ENCODE assay signal across 3 cellular contexts in genomic region chr15:58920447-58920846, GRCh38. TPM values are rescaled to one million over a fixed set of nuclear protein-coding genes. Genes with fewer than 3 reads are reported as not detected.
A peak's percentile ranks its signal among the peaks of the same experiment; 100 is the strongest.
DNase-seq lines count a peak whose midpoint lies in the region; ATAC-seq, FAIRE-seq and TF ChIP-seq lines count a peak whose summit lies in the region.
"Not testable (repeated sequence)": the region's sequence is repeated elsewhere in the genome, so short reads cannot be mapped to it uniquely, and the experiment has no call there.

No MANE protein-coding gene starts in this region.

- not testable (repeated sequence) for FAIRE-seq in A549 (lab: Jason Lieb, UNC)

- CTCF ChIA-PET in A549 (lab: Yijun Ruan, JAX): interaction anchor here (1.0 kb wide), 1 partner anchor 81 kb away, joined by 3 read pairs; no protein-coding TSS in a partner anchor
- CTCF ChIA-PET in HEK293 (lab: Yijun Ruan, JAX): not testable (repeated sequence)

- TF ChIP-seq POLR2A in A549 (IDR thresholded peaks at IDR 0.05; ENCODE audit: low read length): not testable (repeated sequence)

- H3K4me1 ChIP-seq in A549: peaks cover 13% of the 10 kb centered on the region; the same call in 2 of the 3 replicates
- not testable (repeated sequence) for H3K4me1 ChIP-seq in HEK293 (ENCODE audit: control insufficient read depth, insufficient read depth, low read length)
- H3K4me1 ChIP-seq in subcutaneous abdominal adipose tissue (ENCODE audit: control insufficient read depth in 5 of 5, insufficient read depth in 5 of 5, low read length in 5 of 5): peaks cover 0 to 50% (median 21%) of the 10 kb centered on the region in 5 donors

- POLR2A ChIA-PET in A549 (lab: Yijun Ruan, JAX); HEK293 (lab: Yijun Ruan, JAX): not testable (repeated sequence)

- H3K27ac ChIP-seq in A549; HEK293 (ENCODE audit: extremely low read depth, low read depth, low read length): not testable (repeated sequence)
- peak overlapping the region; percentile 79 for H3K27ac ChIP-seq in subcutaneous abdominal adipose tissue (ENCODE audit: low read depth, low read length)

- not testable (repeated sequence) for ATAC-seq in A549

- not testable (repeated sequence) for TF ChIP-seq CTCF in A549 (IDR thresholded peaks at IDR 0.05); HEK293 (tag by site-specific recombination; IDR thresholded peaks at IDR 0.05)

- H3K9ac ChIP-seq in subcutaneous abdominal adipose tissue (ENCODE audit: low read length in 5 of 5): not testable (repeated sequence)

- not testable (repeated sequence) for H3K36me3 ChIP-seq in HEK293 (ENCODE audit: control insufficient read depth in 2 of 2, insufficient read depth in 1 of 2, low read length in 2 of 2); subcutaneous abdominal adipose tissue (ENCODE audit: control insufficient read depth in 5 of 5, insufficient read depth in 5 of 5, low read length in 5 of 5)

- H3K27me3 ChIP-seq in subcutaneous abdominal adipose tissue (ENCODE audit: control insufficient read depth in 5 of 5, insufficient read depth in 4 of 5, low read length in 5 of 5): not testable (repeated sequence)

- TF ChIP-seq EP300 in A549 (IDR thresholded peaks at IDR 0.05): not testable (repeated sequence)

- H3K4me3 ChIP-seq in A549; HEK293 (ENCODE audit: low read depth, low read length); subcutaneous abdominal adipose tissue (ENCODE audit: low read depth in 1 of 5, low read length in 5 of 5): not testable (repeated sequence)

- not testable (repeated sequence) for DNase-seq in A549 (ENCODE audit: low read depth in 1 of 2, low spot score in 1 of 2)

- WGBS in A549 (ENCODE audit: missing lambda C conversion rate): 89% methylated on average over 7 of the region's 7 CpGs

- not testable (repeated sequence) for TF ChIP-seq RAD21 in A549 (conservative IDR thresholded peaks at IDR 0.05 in 1 of 2, IDR thresholded peaks at IDR 0.05 in 1 of 2)

- H3K4me2 ChIP-seq in A549: not testable (repeated sequence)

- not testable (repeated sequence) for H3K9me3 ChIP-seq in A549; HEK293 (ENCODE audit: control insufficient read depth, insufficient read depth, low read depth, low read length); subcutaneous abdominal adipose tissue (ENCODE audit: control insufficient read depth in 5 of 5, low read length in 5 of 5)

TF ChIP-seq in A549, 52 proteins besides CTCF, POLR2A, EP300 and RAD21:
- peak; percentile 53 for TF ChIP-seq ZC3H11A (IDR thresholded peaks at IDR 0.05)

TF ChIP-seq in HEK293, 187 proteins besides CTCF, POLR2A, EP300 and RAD21:
- TF ChIP-seq ZNF558 (tag by site-specific recombination; IDR thresholded peaks at IDR 0.05): peak; percentile 17; the same call in 1 of the 2 replicates
- TF ChIP-seq ZNF664 (tag by site-specific recombination; IDR thresholded peaks at IDR 0.05): 0 out of 2 replicates have a peak, but pooled peaks have one; percentile 35
- 0 out of 2 replicates have a peak, but pooled peaks have one; percentile 28 for TF ChIP-seq ZBTB8A (tag by site-specific recombination; IDR thresholded peaks at IDR 0.05)
- peak; percentile 82; the same call in 1 of the 2 replicates for TF ChIP-seq ZNF394 (tag by site-specific recombination; IDR thresholded peaks at IDR 0.05; ENCODE audit: borderline replicate concordance)
- TF ChIP-seq ZNF426 (tag by site-specific recombination; IDR thresholded peaks at IDR 0.05): peak; percentile 55
- TF ChIP-seq ZNF140 (tag by site-specific recombination; IDR thresholded peaks at IDR 0.05): peak; percentile 57; the same call in 1 of the 2 replicates
- peak; percentile 50; the same call in 1 of the 2 replicates for TF ChIP-seq ZNF623 (tag by site-specific recombination; IDR thresholded peaks at IDR 0.05)
- TF ChIP-seq ZNF518A (tag by site-specific recombination; conservative IDR thresholded peaks at IDR 0.05; ENCODE audit: low read depth): peak; percentile 65
- TF ChIP-seq, protein P1, sequence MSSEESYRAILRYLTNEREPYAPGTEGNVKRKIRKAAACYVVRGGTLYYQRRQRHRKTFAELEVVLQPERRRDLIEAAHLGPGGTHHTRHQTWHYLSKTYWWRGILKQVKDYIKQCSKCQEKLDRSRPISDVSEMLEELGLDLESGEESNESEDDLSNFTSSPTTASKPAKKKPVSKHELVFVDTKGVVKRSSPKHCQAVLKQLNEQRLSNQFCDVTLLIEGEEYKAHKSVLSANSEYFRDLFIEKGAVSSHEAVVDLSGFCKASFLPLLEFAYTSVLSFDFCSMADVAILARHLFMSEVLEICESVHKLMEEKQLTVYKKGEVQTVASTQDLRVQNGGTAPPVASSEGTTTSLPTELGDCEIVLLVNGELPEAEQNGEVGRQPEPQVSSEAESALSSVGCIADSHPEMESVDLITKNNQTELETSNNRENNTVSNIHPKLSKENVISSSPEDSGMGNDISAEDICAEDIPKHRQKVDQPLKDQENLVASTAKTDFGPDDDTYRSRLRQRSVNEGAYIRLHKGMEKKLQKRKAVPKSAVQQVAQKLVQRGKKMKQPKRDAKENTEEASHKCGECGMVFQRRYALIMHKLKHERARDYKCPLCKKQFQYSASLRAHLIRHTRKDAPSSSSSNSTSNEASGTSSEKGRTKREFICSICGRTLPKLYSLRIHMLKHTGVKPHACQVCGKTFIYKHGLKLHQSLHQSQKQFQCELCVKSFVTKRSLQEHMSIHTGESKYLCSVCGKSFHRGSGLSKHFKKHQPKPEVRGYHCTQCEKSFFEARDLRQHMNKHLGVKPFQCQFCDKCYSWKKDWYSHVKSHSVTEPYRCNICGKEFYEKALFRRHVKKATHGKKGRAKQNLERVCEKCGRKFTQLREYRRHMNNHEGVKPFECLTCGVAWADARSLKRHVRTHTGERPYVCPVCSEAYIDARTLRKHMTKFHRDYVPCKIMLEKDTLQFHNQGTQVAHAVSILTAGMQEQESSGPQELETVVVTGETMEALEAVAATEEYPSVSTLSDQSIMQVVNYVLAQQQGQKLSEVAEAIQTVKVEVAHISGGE (tag by site-specific recombination; conservative IDR thresholded peaks at IDR 0.05; ENCODE audit: low read depth): peak; percentile 48

RNA-seq across cellular contexts. Expression of gene SLTM, which starts 13.0 kb away (rescaled TPM):
- 89.0 and 93.5 TPM in 2 replicates for polyA plus RNA-seq in A549 (2011; rRNA removed)
- 45.9 and 59.3 TPM in 2 replicates for polyA plus RNA-seq in A549 (2012; cell fraction: cytosol; rRNA removed)
- polyA plus RNA-seq in A549 (2012; cell fraction: nucleus; rRNA removed): 88.5 and 126 TPM in 2 replicates
- polyA plus RNA-seq in A549 (2017; fragmentation: RNase III; extraction: RNeasy Plus Mini Kit Qiagen cat#74134 plus additional on column Dnase treatment): 133 to 138 TPM (median 133 TPM) in 3 replicates
- 61.2 and 70.6 TPM in 2 replicates for polyA minus RNA-seq in A549 (2011; rRNA and poly(A)+ RNA removed)
